1 cellular context compared by ENCODE assay signal in the genomic region with DNA sequence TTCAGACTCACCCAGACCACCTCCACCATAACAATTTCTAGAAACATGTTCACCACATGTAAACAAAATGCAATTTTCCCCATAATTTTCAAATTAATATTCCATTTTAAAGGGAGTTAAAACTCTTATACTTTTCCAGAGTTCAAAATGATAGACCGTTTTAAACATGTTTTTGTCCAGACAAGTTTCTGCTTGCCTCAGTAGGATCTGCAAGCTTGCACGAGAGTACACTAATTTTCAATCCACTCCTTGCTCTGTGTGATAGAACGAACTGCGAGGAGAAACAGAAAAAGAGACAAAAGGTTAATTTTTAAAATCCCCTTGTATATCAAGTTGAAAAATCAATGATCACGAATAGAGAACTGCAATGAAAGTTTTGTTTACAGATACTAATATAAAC.
TF ChIP-seq lines count a peak whose summit lies in the region.

No MANE protein-coding gene starts in this region.

TF ChIP-seq in SK-N-SH, 30 proteins besides CTCF, POLR2A, EP300 and RAD21:
- no peak for TF ChIP-seq SMC3 (IDR thresholded peaks at IDR 0.05; ENCODE audit: low read depth, low read length)
- TF ChIP-seq, protein P1, sequence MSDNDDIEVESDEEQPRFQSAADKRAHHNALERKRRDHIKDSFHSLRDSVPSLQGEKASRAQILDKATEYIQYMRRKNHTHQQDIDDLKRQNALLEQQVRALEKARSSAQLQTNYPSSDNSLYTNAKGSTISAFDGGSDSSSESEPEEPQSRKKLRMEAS (IDR thresholded peaks at IDR 0.05; ENCODE audit: low read depth), result no peak
- TF ChIP-seq CHD2 (IDR thresholded peaks at IDR 0.05; ENCODE audit: low read length, partially characterized antibody), result no peak
- TF ChIP-seq RFX5 (IDR thresholded peaks at IDR 0.05; ENCODE audit: low read length), result no peak
- TF ChIP-seq JUND (IDR thresholded peaks at IDR 0.05), result no peak
- TF ChIP-seq NFIC (IDR thresholded peaks at IDR 0.05; ENCODE audit: borderline replicate concordance), result no peak
